ENCODE assay signal across 16 cellular contexts in genomic region chr2:113925884-113926283, GRCh38. TPM values are rescaled to one million over a fixed set of nuclear protein-coding genes. Genes with fewer than 3 reads are reported as not detected.
DNase-seq lines count a peak whose midpoint lies in the region; ATAC-seq and TF ChIP-seq lines count a peak whose summit lies in the region.
"Had no signal": no experiment of that assay in that cellular context is flagged by ENCODE, and none has a peak within 500 bp of the region (broad histone marks: within the 10 kb centered on the region; RNA-seq: fewer than 3 reads in every experiment).

No MANE protein-coding gene starts in this region.

- no peaks in the 10 kb centered on the region for H3K36me3 ChIP-seq in ectodermal cell (ENCODE audit: control insufficient read depth, insufficient read depth, low read length)
- H3K36me3 ChIP-seq: BE2C had no signal

- H3K36me3 Mint-ChIP-seq in natural killer cell = no peaks in the 10 kb centered on the region
- peaks cover 18% of the 10 kb centered on the region for H3K36me3 Mint-ChIP-seq in natural killer cell treated with Interleukin-12 subunit alpha and Interleukin-12 subunit beta and Interleukin-15 and Interleukin-18, amount 100 ng/mL, for 72 hours
- H3K36me3 Mint-ChIP-seq in CD4-positive, alpha-beta T cell (ENCODE audit: low read depth) = peaks cover 59% of the 10 kb centered on the region
- peaks cover 51% of the 10 kb centered on the region for H3K36me3 Mint-ChIP-seq in activated CD4-positive, alpha-beta T cell treated with anti-CD3 and anti-CD28 coated beads, Interleukin-2, amount 10 ng/mL, durations not matched to agents 7 days and 5 days (ENCODE audit: low read depth)

- H3K4me3 ChIP-seq in ectodermal cell (ENCODE audit: insufficient read depth, low read depth, low read length) = no peak overlapping the region
- H3K4me3 ChIP-seq: BLaER1 treated with 17β-estradiol and CSF1 and Interleukin-3, amounts not matched to agents 10 nM and 100 nM; HAP-1 had no signal

- no peak for TF ChIP-seq CTCF in natural killer cell (IDR thresholded peaks at IDR 0.05)
- no peak for TF ChIP-seq CTCF in CD4-positive, alpha-beta T cell (IDR thresholded peaks at IDR 0.05)

- H3K27me3 ChIP-seq in CD4-positive, alpha-beta T cell (ENCODE audit: control insufficient read depth, insufficient read depth, low read length) = no peaks in the 10 kb centered on the region
- H3K27me3 ChIP-seq in ectodermal cell (ENCODE audit: control insufficient read depth, insufficient read depth, low read length, poor library complexity, severe bottlenecking) = no peaks in the 10 kb centered on the region
- H3K27me3 ChIP-seq: BE2C; BLaER1 treated with 17β-estradiol and CSF1 and Interleukin-3, amounts not matched to agents 10 nM and 100 nM had no signal

- no peaks in the 10 kb centered on the region for H3K9me3 Mint-ChIP-seq in natural killer cell
- H3K9me3 Mint-ChIP-seq in natural killer cell treated with Interleukin-12 subunit alpha and Interleukin-12 subunit beta and Interleukin-15 and Interleukin-18, amount 100 ng/mL, for 72 hours = no peaks in the 10 kb centered on the region
- H3K9me3 Mint-ChIP-seq in CD4-positive, alpha-beta T cell = no peaks in the 10 kb centered on the region
- no peaks in the 10 kb centered on the region for H3K9me3 Mint-ChIP-seq in activated CD4-positive, alpha-beta T cell treated with anti-CD3 and anti-CD28 coated beads, Interleukin-2, amount 10 ng/mL, durations not matched to agents 7 days and 5 days
- H3K9me3 Mint-ChIP-seq: CD14-positive monocyte; CD4-positive, alpha-beta memory T cell; HFFc6 had no signal

- H3K4me3 Mint-ChIP-seq in natural killer cell = no peak overlapping the region
- H3K4me3 Mint-ChIP-seq in natural killer cell treated with Interleukin-12 subunit alpha and Interleukin-12 subunit beta and Interleukin-15 and Interleukin-18, amount 100 ng/mL, for 72 hours = no peak overlapping the region
- no peak overlapping the region for H3K4me3 Mint-ChIP-seq in CD4-positive, alpha-beta T cell
- no peak overlapping the region for H3K4me3 Mint-ChIP-seq in activated CD4-positive, alpha-beta T cell treated with anti-CD3 and anti-CD28 coated beads, Interleukin-2, amount 10 ng/mL, durations not matched to agents 7 days and 5 days
- H3K4me3 Mint-ChIP-seq: CD14-positive monocyte; CD4-positive, alpha-beta memory T cell; HFFc6 had no signal

- peak overlapping the region; percentile 46 to 49 for H3K27ac Mint-ChIP-seq in natural killer cell
- no peak overlapping the region for H3K27ac Mint-ChIP-seq in natural killer cell treated with Interleukin-12 subunit alpha and Interleukin-12 subunit beta and Interleukin-15 and Interleukin-18, amount 100 ng/mL, for 72 hours
- peak overlapping the region; percentile 30 for H3K27ac Mint-ChIP-seq in CD4-positive, alpha-beta T cell
- H3K27ac Mint-ChIP-seq in activated CD4-positive, alpha-beta T cell treated with anti-CD3 and anti-CD28 coated beads, Interleukin-2, amount 10 ng/mL, durations not matched to agents 7 days and 5 days = no peak overlapping the region

- DNase-seq in natural killer cell (no peak), COR-L47 (lab: John Stamatoyannopoulos, UW) (no peak)
- no peak for DNase-seq in natural killer cell treated with Interleukin-12 subunit alpha and Interleukin-12 subunit beta and Interleukin-15 and Interleukin-18, amount 100 ng/mL, for 72 hours (ENCODE audit: low spot score)
- no peak for DNase-seq in CD4-positive, alpha-beta T cell
- no peak for DNase-seq in activated CD4-positive, alpha-beta T cell treated with anti-CD3 and anti-CD28 coated beads, Interleukin-2, amount 10 ng/mL, durations not matched to agents 7 days and 5 days
- DNase-seq: BE2C; Caco-2; CD4-positive, alpha-beta memory T cell; DMS153; DND-41; GOT3; HFFc6 had no signal

- no peaks in the 10 kb centered on the region for H3K27me3 Mint-ChIP-seq in natural killer cell (ENCODE audit: low read depth in 2 of 2)
- no peaks in the 10 kb centered on the region for H3K27me3 Mint-ChIP-seq in natural killer cell treated with Interleukin-12 subunit alpha and Interleukin-12 subunit beta and Interleukin-15 and Interleukin-18, amount 100 ng/mL, for 72 hours
- H3K27me3 Mint-ChIP-seq in CD4-positive, alpha-beta T cell = no peaks in the 10 kb centered on the region
- no peaks in the 10 kb centered on the region for H3K27me3 Mint-ChIP-seq in activated CD4-positive, alpha-beta T cell treated with anti-CD3 and anti-CD28 coated beads, Interleukin-2, amount 10 ng/mL, durations not matched to agents 7 days and 5 days
- H3K27me3 Mint-ChIP-seq: CD4-positive, alpha-beta memory T cell had no signal

- intact Hi-C loops in natural killer cell (cut with micrococcal nuclease) = no loop called here
- intact Hi-C loops in CD4-positive, alpha-beta T cell (cut with DNase I, micrococcal nuclease) = loop anchor here in 1 of 2 experiments (5.0 kb wide), 1 partner anchor 34 kb away; the partner anchor contains the start of gene ACTR3

- no peak overlapping the region for H3K27ac ChIP-seq in CD4-positive, alpha-beta T cell (ENCODE audit: low read depth, low read length)
- peak overlapping the region; percentile 8 for H3K27ac ChIP-seq in ectodermal cell (ENCODE audit: insufficient read depth, low read depth, low read length, poor library complexity, severe bottlenecking)
- H3K27ac ChIP-seq: BLaER1 treated with 17β-estradiol and CSF1 and Interleukin-3, amounts not matched to agents 10 nM and 100 nM had no signal

- H3K4me1 Mint-ChIP-seq in natural killer cell = peaks cover 19 to 21% of the 10 kb centered on the region in 2 donors
- peaks cover 22 to 31% of the 10 kb centered on the region in 2 donors for H3K4me1 Mint-ChIP-seq in natural killer cell treated with Interleukin-12 subunit alpha and Interleukin-12 subunit beta and Interleukin-15 and Interleukin-18, amount 100 ng/mL, for 72 hours (ENCODE audit: low read depth in 2 of 2)
- H3K4me1 Mint-ChIP-seq in CD4-positive, alpha-beta T cell (ENCODE audit: low read depth) = peaks cover 32% of the 10 kb centered on the region
- peaks cover 24% of the 10 kb centered on the region for H3K4me1 Mint-ChIP-seq in activated CD4-positive, alpha-beta T cell treated with anti-CD3 and anti-CD28 coated beads, Interleukin-2, amount 10 ng/mL, durations not matched to agents 7 days and 5 days

- CTCF ChIA-PET in CD4-positive, alpha-beta T cell (lab: Charles Lee) = no interaction called here
- CTCF ChIA-PET in activated CD4-positive, alpha-beta T cell treated with anti-CD3 and anti-CD28 coated beads, Interleukin-2, amount 10 ng/mL, durations not matched to agents 7 days and 5 days (lab: Charles Lee) = no interaction called here

- no peaks in the 10 kb centered on the region for H3K4me1 ChIP-seq in ectodermal cell (ENCODE audit: control insufficient read depth, insufficient read depth, low read length)
- H3K4me1 ChIP-seq: BE2C, Caco-2, HAP-1 had no signal

- no peak for ATAC-seq in natural killer cell
- ATAC-seq in natural killer cell treated with Interleukin-12 subunit alpha and Interleukin-12 subunit beta and Interleukin-15 and Interleukin-18, amount 100 ng/mL, for 72 hours = no peak
- ATAC-seq in CD4-positive, alpha-beta T cell (ENCODE audit: poor library complexity) = no peak

- no peaks in the 10 kb centered on the region for H3K9me3 ChIP-seq in CD4-positive, alpha-beta T cell (ENCODE audit: control insufficient read depth, low read length)
- H3K9me3 ChIP-seq in ectodermal cell (ENCODE audit: control insufficient read depth, low read length) = no peaks in the 10 kb centered on the region
- H3K9me3 ChIP-seq: BE2C; BLaER1 treated with 17β-estradiol and CSF1 and Interleukin-3, amounts not matched to agents 10 nM and 100 nM; Caco-2; HAP-1 had no signal

- 79 to 81% methylated on average over 6 of the region's 6 CpGs for whole genome bisulfite sequencing in ectodermal cell, 2 experiments

- POLR2A ChIA-PET in CD4-positive, alpha-beta T cell (lab: Charles Lee) = no interaction called here
- POLR2A ChIA-PET in activated CD4-positive, alpha-beta T cell treated with anti-CD3 and anti-CD28 coated beads, Interleukin-2, amount 10 ng/mL, durations not matched to agents 7 days and 5 days (lab: Charles Lee) = no interaction called here

RNA-seq across cellular contexts. Expression of gene ACTR3, which starts 36.0 kb away (rescaled TPM):
- 100 to 1,000 TPM; 323 to 428 (median 352) TPM for total RNA-seq in natural killer cell
- 100 to 1,000 TPM; 466 to 661 TPM for total RNA-seq in natural killer cell treated with Interleukin-12 subunit alpha and Interleukin-12 subunit beta and Interleukin-15 and Interleukin-18, amount 100 ng/mL, for 72 hours
- 100 to 1,000 TPM; 118 to 123 TPM for total RNA-seq in CD4-positive, alpha-beta T cell
- polyA plus RNA-seq in ectodermal cell (2013, experiment 1 of 4) = 123 TPM
- 129 TPM for polyA plus RNA-seq in ectodermal cell (2013, experiment 2 of 4)
- 75.9 TPM for polyA plus RNA-seq in ectodermal cell (2013, experiment 3 of 4)
- 84.9 TPM for polyA plus RNA-seq in ectodermal cell (2013, experiment 4 of 4)
- total RNA-seq in activated CD4-positive, alpha-beta T cell treated with anti-CD3 and anti-CD28 coated beads, Interleukin-2, amount 10 ng/mL, durations not matched to agents 7 days and 5 days = 100 to 1,000 TPM; 600 to 633 TPM

Comparison
In these comparisons a context has a peak if more than half of its experiments do, and no peak if none do; other contexts are left out.
1. H3K27ac Mint-ChIP-seq: peak in natural killer cell (2 of 2) and CD4-positive, alpha-beta T cell (single experiment); none in natural killer cell treated with Interleukin-12 subunit alpha and Interleukin-12 subunit beta and Interleukin-15 and Interleukin-18, amount 100 ng/mL, for 72 hours (0 of 2) and activated CD4-positive, alpha-beta T cell treated with anti-CD3 and anti-CD28 coated beads, Interleukin-2, amount 10 ng/mL, durations not matched to agents 7 days and 5 days (single experiment).